31 cellular contexts compared by ENCODE assay signal in the genomic region with DNA sequence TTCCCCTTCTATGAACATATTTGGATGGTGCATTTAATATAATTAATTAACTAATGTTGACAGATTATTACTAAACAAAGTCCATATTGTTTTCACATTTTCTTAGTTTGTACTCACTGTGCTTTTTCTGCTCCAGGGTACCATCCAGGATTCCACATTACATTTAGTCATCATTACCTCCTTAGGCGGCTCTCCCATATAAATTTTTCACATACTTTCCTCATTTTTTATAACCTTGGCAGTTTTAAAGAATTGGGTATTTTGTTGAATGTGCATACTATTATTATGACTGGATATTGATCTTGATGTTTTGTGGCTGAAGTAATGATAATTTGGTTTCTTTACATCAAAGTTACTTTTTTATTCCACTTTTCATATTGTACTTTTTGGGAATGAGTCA.
"Had no signal": no experiment of that assay in that cellular context is flagged by ENCODE, and none has a peak within 500 bp of the region (broad histone marks: within the 10 kb centered on the region; RNA-seq: fewer than 3 reads in every experiment).

No MANE protein-coding gene starts in this region.

- H3K4me3 ChIP-seq: adrenal gland, PC-9 had no signal

- DNase-seq: activated CD4-positive, alpha-beta T cell treated with anti-CD3 and anti-CD28 coated beads for 36 hours; activated CD4-positive, alpha-beta T cell treated with anti-CD3 and anti-CD28 coated beads, Interleukin-2, amount 10 ng/mL, durations not matched to agents 7 days and 5 days; activated CD4-positive, alpha-beta T cell treated with anti-CD3 and anti-CD28 coated beads, Interleukin-2, amount 50 U/mL, for 48 hours; activated CD8-positive, alpha-beta T cell treated with anti-CD3 and anti-CD28 coated beads, Interleukin-2, amount 10 ng/mL, durations not matched to agents 7 days and 5 days; activated gamma-delta T cell; activated naive CD4-positive, alpha-beta T cell treated with Interleukin-2 at 50 U/mL for 16 hours; activated naive CD8-positive, alpha-beta T cell treated with anti-CD3 and anti-CD28 coated beads, Interleukin-2, amount 10 ng/mL, durations not matched to agents 7 days and 5 days; activated T-cell treated with anti-CD3 and anti-CD28 coated beads, Interleukin-2, amount 50 U/mL, for 24 hours; adrenal gland; caudate nucleus; cerebellar nuclear complex; Kasumi-1; KG1; MM.1S; MV-4-11; NCI-H1092 treated with DMSO at 0.1 percent for 48 hours; NCI-H1417; NCI-H146; NCI-H187; NCI-H2029 treated with DMSO at 0.1 percent for 48 hours; NCI-H2107; NCI-H2171; NCI-H510A; NCI-H526; NCI-H748 treated with DMSO at 0.1 percent for 48 hours; NK-92 treated with Interleukin-12 subunit alpha and Interleukin-12 subunit beta, amount 100 ng/mL, for 24 hours; PC-9; Right ventricle myocardium superior had no signal

- H3K4me1 ChIP-seq: adrenal gland had no signal

- H3K36me3 ChIP-seq: adrenal gland had no signal

- H2AFZ ChIP-seq: PC-9 had no signal

- H3K27me3 ChIP-seq: adrenal gland had no signal

- H3K9me3 ChIP-seq: adrenal gland had no signal

- FAIRE-seq: bronchial epithelial cell had no signal

- ATAC-seq: activated CD4-positive, alpha-beta T cell treated with anti-CD3 and anti-CD28 coated beads for 36 hours; activated CD4-positive, CD25-positive, alpha-beta regulatory T cell treated with anti-CD3 and anti-CD28 coated beads, Interleukin-2, amount 50 U/mL, for 24 hours; activated CD8-positive, alpha-beta T cell treated with anti-CD3 and anti-CD28 coated beads, Interleukin-2, amount 10 ng/mL, durations not matched to agents 7 days and 5 days had no signal

- H3K27ac ChIP-seq: adrenal gland, PC-9, RWPE1 had no signal

- H3K4me2 ChIP-seq: PC-9 had no signal
